19 cellular contexts compared by ENCODE assay signal in the genomic region with DNA sequence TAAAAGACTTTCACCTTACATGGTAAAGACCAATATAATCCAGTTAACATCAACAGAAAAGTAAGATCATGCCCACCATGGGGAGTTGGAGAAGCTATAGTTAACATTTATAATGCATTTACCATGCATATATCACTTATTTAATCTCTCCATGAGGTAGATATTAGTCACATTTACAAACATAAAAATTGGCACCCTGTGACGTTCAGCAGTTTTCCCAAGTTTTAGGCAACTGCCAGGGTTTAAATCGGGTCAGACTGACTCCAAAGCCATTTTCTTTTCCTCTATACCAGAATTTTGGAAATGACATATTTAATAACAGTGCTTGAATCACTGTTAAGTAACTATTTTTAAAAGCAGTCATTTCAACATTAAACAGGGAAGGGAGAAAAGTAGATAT.
DNase-seq lines count a peak whose midpoint lies in the region; ATAC-seq, FAIRE-seq and TF ChIP-seq lines count a peak whose summit lies in the region.
"Had no signal": no experiment of that assay in that cellular context is flagged by ENCODE, and none has a peak within 500 bp of the region (broad histone marks: within the 10 kb centered on the region; RNA-seq: fewer than 3 reads in every experiment).

No MANE protein-coding gene starts in this region.

- H3K9me1 ChIP-seq in endothelial cell of umbilical vein (replicated peaks; ENCODE audit: control insufficient read depth, extremely low read depth, insufficient read depth, low read length) (no peaks in the 10 kb centered on the region), keratinocyte (ENCODE audit: control insufficient read depth, extremely low read depth, insufficient read depth, low read length) (no peaks in the 10 kb centered on the region)

- H2AFZ ChIP-seq in SK-N-SH (ENCODE audit: low read depth) = no peak overlapping the region
- no peak overlapping the region for H2AFZ ChIP-seq in endothelial cell of umbilical vein (ENCODE audit: low read depth, low read length)
- H2AFZ ChIP-seq in keratinocyte (ENCODE audit: control insufficient read depth, low read length) = no peak overlapping the region

- H3K27ac ChIP-seq in SK-N-SH (ENCODE audit: low read depth in 2 of 2, low read length in 1 of 2) = peak overlapping the region in 1 of 2 experiments; percentile 93; a peak in 2 of 4 replicates
- H3K27ac ChIP-seq in endothelial cell of umbilical vein (ENCODE audit: insufficient read depth, low read depth, low read length) = no peak overlapping the region
- no peak overlapping the region for H3K27ac ChIP-seq in keratinocyte (ENCODE audit: control insufficient read depth, insufficient read depth, low read length)
- H3K27ac ChIP-seq: 22Rv1, C4-2B had no signal

- H3K9ac ChIP-seq in SK-N-SH = peak overlapping the region; percentile 60
- no peak overlapping the region for H3K9ac ChIP-seq in endothelial cell of umbilical vein (replicated peaks; ENCODE audit: extremely low read depth, insufficient read depth, low read length)
- H3K9ac ChIP-seq in keratinocyte (ENCODE audit: control insufficient read depth, extremely low read depth, insufficient read depth, low read length) = no peak overlapping the region

- DNase-seq in SK-N-SH = no peak
- no peak for DNase-seq in endothelial cell of umbilical vein (ENCODE audit: low read depth, low spot score)
- no peak for DNase-seq in keratinocyte (ENCODE audit: low read depth, low spot score)
- DNase-seq in NCI-H2227 treated with DMSO at 0.1 percent for 48 hours (lab: John Stamatoyannopoulos, UW) = no peak
- DNase-seq: COR-L47, DMS153, H7, NCI-H1048, NCI-H146, NCI-H345, NCI-H526 treated with DMSO at 0.1 percent for 48 hours, Right ventricle myocardium superior had no signal

- H3K27me3 Mint-ChIP-seq in stimulated activated memory B cell treated with anti-CD40 and anti-IgM and Interleukin-4, amounts not matched to agents 10 μg/mL and 1 μg/mL and 100 μg/mL, for 72 hours = no peaks in the 10 kb centered on the region

- H3K4me3 ChIP-seq in SK-N-SH (ENCODE audit: low read depth in 2 of 2, low read length in 1 of 2) (peak overlapping the region in 1 of 2 experiments; percentile 44; a peak in 1 of 4 replicates), endothelial cell of umbilical vein (replicated peaks in 1 of 3; ENCODE audit: insufficient read depth in 1 of 3, low read depth in 1 of 3, low read length in 3 of 3) (no peak overlapping the region), keratinocyte (ENCODE audit: control insufficient read depth in 2 of 3, extremely low read depth in 1 of 3, insufficient read depth in 2 of 3, low read depth in 1 of 3, low read length in 3 of 3) (peak overlapping the region in 1 of 3 experiments; percentile 35)

- ATAC-seq in SK-N-SH treated with all-trans-retinoic acid at 6 μM for 48 hours (no peak), HG03108 (IDR thresholded peaks at IDR 0.05; ENCODE audit: unreplicated experiment) (no peak), HG03175 (IDR thresholded peaks at IDR 0.05; ENCODE audit: unreplicated experiment) (no peak)
- no peak for ATAC-seq in stimulated activated memory B cell treated with anti-CD40 and anti-IgM and Interleukin-4, amounts not matched to agents 10 μg/mL and 1 μg/mL and 100 μg/mL, for 72 hours

- H3F3A ChIP-seq in SK-N-SH (replicated peaks; ENCODE audit: insufficient read depth) = peaks cover 47% of the 10 kb centered on the region

- FAIRE-seq in endothelial cell of umbilical vein (lab: Jason Lieb, UNC) (no peak), keratinocyte (lab: Jason Lieb, UNC) (no peak)
- FAIRE-seq: GM12891 had no signal

- POLR2A ChIA-PET in SK-N-SH (lab: Yijun Ruan, JAX) (no interaction called here), endothelial cell of umbilical vein (lab: Charles Lee) (no interaction called here)

- H3K4me1 ChIP-seq in SK-N-SH (ENCODE audit: control insufficient read depth in 1 of 2, insufficient read depth in 2 of 2, low read depth in 1 of 2, low read length in 1 of 2) (peaks cover 0 to 38% of the 10 kb centered on the region in 2 experiments; a peak in 3 of 4 replicates), endothelial cell of umbilical vein (ENCODE audit: control insufficient read depth, extremely low read depth, insufficient read depth, low read length) (peaks cover 24% of the 10 kb centered on the region), keratinocyte (ENCODE audit: control insufficient read depth, extremely low read depth, insufficient read depth, low read length) (peaks cover 14% of the 10 kb centered on the region)

- 28% methylated on average over 2 of the region's 2 CpGs for WGBS in SK-N-SH (ENCODE audit: low lambda C conversion rate)

- intact Hi-C loops in endothelial cell of umbilical vein (cut with micrococcal nuclease) = no loop called here

- no peak overlapping the region for H3K4me3 Mint-ChIP-seq in stimulated activated memory B cell treated with anti-CD40 and anti-IgM and Interleukin-4, amounts not matched to agents 10 μg/mL and 1 μg/mL and 100 μg/mL, for 72 hours

- no peak for TF ChIP-seq POLR2A in endothelial cell of umbilical vein (IDR thresholded peaks at IDR 0.05; ENCODE audit: low read depth, low read length)

- H3K4me2 ChIP-seq in SK-N-SH (peak overlapping the region; percentile 56), endothelial cell of umbilical vein (ENCODE audit: insufficient read depth, low read length) (no peak overlapping the region), keratinocyte (ENCODE audit: control insufficient read depth, extremely low read depth, insufficient read depth, low read depth, low read length) (peak overlapping the region; percentile 25)

- TF ChIP-seq RAD21 in SK-N-SH (IDR thresholded peaks at IDR 0.05; ENCODE audit: low read length) = no peak

- H4K20me1 ChIP-seq in SK-N-SH (ENCODE audit: insufficient read depth) (no peaks in the 10 kb centered on the region), endothelial cell of umbilical vein (replicated peaks; ENCODE audit: control insufficient read depth, extremely low read depth, insufficient read depth, low read length) (no peaks in the 10 kb centered on the region), keratinocyte (ENCODE audit: control insufficient read depth, extremely low read depth, insufficient read depth, low read length) (no peaks in the 10 kb centered on the region)

- dilution Hi-C loops in endothelial cell of umbilical vein (cut with MboI; ENCODE audit: extremely low pct_ligation_motif_present, low sequenced_read_pairs) (no loop called here), keratinocyte (cut with MboI; ENCODE audit: extremely low pct_ligation_motif_present, low sequenced_read_pairs) (no loop called here)

- H3K9me3 ChIP-seq in SK-N-SH = no peaks in the 10 kb centered on the region
- H3K9me3 ChIP-seq in endothelial cell of umbilical vein (replicated peaks; ENCODE audit: control insufficient read depth, insufficient read depth, low read length) = no peaks in the 10 kb centered on the region
- H3K9me3 ChIP-seq in keratinocyte (ENCODE audit: control insufficient read depth, low read depth, low read length) = no peaks in the 10 kb centered on the region

- TF ChIP-seq CTCF in SK-N-SH (IDR thresholded peaks at IDR 0.05) (no peak), endothelial cell of umbilical vein (IDR thresholded peaks at IDR 0.05; ENCODE audit: extremely low read depth in 1 of 2, insufficient read depth in 1 of 2, low read depth in 1 of 2, low read length in 2 of 2) (no peak), keratinocyte (optimal IDR thresholded peaks at IDR 0.05 in 1 of 3, IDR thresholded peaks at IDR 0.05 in 1 of 3, conservative IDR thresholded peaks at IDR 0.05 in 1 of 3; ENCODE audit: extremely low read depth in 1 of 3, insufficient read depth in 2 of 3, low read length in 3 of 3) (no peak)

- H3K79me2 ChIP-seq in SK-N-SH (ENCODE audit: insufficient read depth) (peaks cover 55% of the 10 kb centered on the region), endothelial cell of umbilical vein (ENCODE audit: control insufficient read depth, insufficient read depth, low read length) (peaks cover 1% of the 10 kb centered on the region), keratinocyte (ENCODE audit: control insufficient read depth, insufficient read depth, low read length) (no peaks in the 10 kb centered on the region)

- H3K4me1 Mint-ChIP-seq in stimulated activated memory B cell treated with anti-CD40 and anti-IgM and Interleukin-4, amounts not matched to agents 10 μg/mL and 1 μg/mL and 100 μg/mL, for 72 hours = no peaks in the 10 kb centered on the region

- peaks cover 37% of the 10 kb centered on the region for H3K36me3 Mint-ChIP-seq in stimulated activated memory B cell treated with anti-CD40 and anti-IgM and Interleukin-4, amounts not matched to agents 10 μg/mL and 1 μg/mL and 100 μg/mL, for 72 hours

- no TSS peak for BruUV-seq in endothelial cell of umbilical vein (replicated peaks; lab: Mats Ljungman, UMichigan)

- CTCF ChIA-PET in SK-N-SH (lab: Yijun Ruan, JAX) = no interaction called here
- CTCF ChIA-PET in endothelial cell of umbilical vein (lab: Charles Lee) = interaction anchor here (1.0 to 1.6 kb wide), 3 partner anchors 15 to 27 kb away, joined by 3 to 4 read pairs (median 4); no protein-coding TSS in a partner anchor

- H3K9me2 ChIP-seq in SK-N-SH = no peaks in the 10 kb centered on the region

- H3K27ac Mint-ChIP-seq in stimulated activated memory B cell treated with anti-CD40 and anti-IgM and Interleukin-4, amounts not matched to agents 10 μg/mL and 1 μg/mL and 100 μg/mL, for 72 hours = no peak overlapping the region

- no peaks in the 10 kb centered on the region for H3K9me3 Mint-ChIP-seq in stimulated activated memory B cell treated with anti-CD40 and anti-IgM and Interleukin-4, amounts not matched to agents 10 μg/mL and 1 μg/mL and 100 μg/mL, for 72 hours

- TF ChIP-seq EP300 in SK-N-SH (IDR thresholded peaks at IDR 0.05; ENCODE audit: borderline replicate concordance in 1 of 2, low read depth in 1 of 2, low read length in 1 of 2) = peak in 1 of 2 experiments; percentile 53; a peak in 1 of 4 replicates

- H3K36me3 ChIP-seq in SK-N-SH (replicated peaks in 1 of 2; ENCODE audit: control insufficient read depth in 1 of 2, insufficient read depth in 2 of 2, low read length in 1 of 2) = peaks cover 0 to 8% of the 10 kb centered on the region in 2 experiments
- no peaks in the 10 kb centered on the region for H3K36me3 ChIP-seq in endothelial cell of umbilical vein (ENCODE audit: control insufficient read depth in 2 of 2, extremely low read depth in 1 of 2, insufficient read depth in 2 of 2, low read length in 2 of 2)
- H3K36me3 ChIP-seq in keratinocyte (ENCODE audit: control insufficient read depth in 2 of 2, extremely low read depth in 1 of 2, insufficient read depth in 2 of 2, low read length in 2 of 2) = no peaks in the 10 kb centered on the region

- H3K27me3 ChIP-seq in SK-N-SH (ENCODE audit: insufficient read depth) (no peaks in the 10 kb centered on the region), endothelial cell of umbilical vein (ENCODE audit: control insufficient read depth in 2 of 2, insufficient read depth in 2 of 2, low read length in 2 of 2) (no peaks in the 10 kb centered on the region), keratinocyte (ENCODE audit: control insufficient read depth, extremely low read depth, insufficient read depth, low read length) (no peaks in the 10 kb centered on the region)

TF ChIP-seq in SK-N-SH, 30 proteins besides CTCF, POLR2A, EP300 and RAD21 (continues in another document):
- TF ChIP-seq JUND (IDR thresholded peaks at IDR 0.05) = peak; percentile 21; the same call in 1 of the 2 replicates

TF ChIP-seq in SK-N-SH treated with all-trans-retinoic acid at 6 μM for 48 hours, 23 proteins besides CTCF, POLR2A, EP300 and RAD21 (continues in another document):
- no peak for TF ChIP-seq ZC3H10 (CRISPR knock-in tag; IDR thresholded peaks at IDR 0.05)
